ENCODE assay signal across 1 cellular context in genomic region chr2:133497261-133497893, GRCh38.
TF ChIP-seq lines count a peak whose summit lies in the region.

No MANE protein-coding gene starts in this region.

TF ChIP-seq in GM23338, 12 proteins besides CTCF, POLR2A, EP300 and RAD21:
- TF ChIP-seq, protein P1, sequence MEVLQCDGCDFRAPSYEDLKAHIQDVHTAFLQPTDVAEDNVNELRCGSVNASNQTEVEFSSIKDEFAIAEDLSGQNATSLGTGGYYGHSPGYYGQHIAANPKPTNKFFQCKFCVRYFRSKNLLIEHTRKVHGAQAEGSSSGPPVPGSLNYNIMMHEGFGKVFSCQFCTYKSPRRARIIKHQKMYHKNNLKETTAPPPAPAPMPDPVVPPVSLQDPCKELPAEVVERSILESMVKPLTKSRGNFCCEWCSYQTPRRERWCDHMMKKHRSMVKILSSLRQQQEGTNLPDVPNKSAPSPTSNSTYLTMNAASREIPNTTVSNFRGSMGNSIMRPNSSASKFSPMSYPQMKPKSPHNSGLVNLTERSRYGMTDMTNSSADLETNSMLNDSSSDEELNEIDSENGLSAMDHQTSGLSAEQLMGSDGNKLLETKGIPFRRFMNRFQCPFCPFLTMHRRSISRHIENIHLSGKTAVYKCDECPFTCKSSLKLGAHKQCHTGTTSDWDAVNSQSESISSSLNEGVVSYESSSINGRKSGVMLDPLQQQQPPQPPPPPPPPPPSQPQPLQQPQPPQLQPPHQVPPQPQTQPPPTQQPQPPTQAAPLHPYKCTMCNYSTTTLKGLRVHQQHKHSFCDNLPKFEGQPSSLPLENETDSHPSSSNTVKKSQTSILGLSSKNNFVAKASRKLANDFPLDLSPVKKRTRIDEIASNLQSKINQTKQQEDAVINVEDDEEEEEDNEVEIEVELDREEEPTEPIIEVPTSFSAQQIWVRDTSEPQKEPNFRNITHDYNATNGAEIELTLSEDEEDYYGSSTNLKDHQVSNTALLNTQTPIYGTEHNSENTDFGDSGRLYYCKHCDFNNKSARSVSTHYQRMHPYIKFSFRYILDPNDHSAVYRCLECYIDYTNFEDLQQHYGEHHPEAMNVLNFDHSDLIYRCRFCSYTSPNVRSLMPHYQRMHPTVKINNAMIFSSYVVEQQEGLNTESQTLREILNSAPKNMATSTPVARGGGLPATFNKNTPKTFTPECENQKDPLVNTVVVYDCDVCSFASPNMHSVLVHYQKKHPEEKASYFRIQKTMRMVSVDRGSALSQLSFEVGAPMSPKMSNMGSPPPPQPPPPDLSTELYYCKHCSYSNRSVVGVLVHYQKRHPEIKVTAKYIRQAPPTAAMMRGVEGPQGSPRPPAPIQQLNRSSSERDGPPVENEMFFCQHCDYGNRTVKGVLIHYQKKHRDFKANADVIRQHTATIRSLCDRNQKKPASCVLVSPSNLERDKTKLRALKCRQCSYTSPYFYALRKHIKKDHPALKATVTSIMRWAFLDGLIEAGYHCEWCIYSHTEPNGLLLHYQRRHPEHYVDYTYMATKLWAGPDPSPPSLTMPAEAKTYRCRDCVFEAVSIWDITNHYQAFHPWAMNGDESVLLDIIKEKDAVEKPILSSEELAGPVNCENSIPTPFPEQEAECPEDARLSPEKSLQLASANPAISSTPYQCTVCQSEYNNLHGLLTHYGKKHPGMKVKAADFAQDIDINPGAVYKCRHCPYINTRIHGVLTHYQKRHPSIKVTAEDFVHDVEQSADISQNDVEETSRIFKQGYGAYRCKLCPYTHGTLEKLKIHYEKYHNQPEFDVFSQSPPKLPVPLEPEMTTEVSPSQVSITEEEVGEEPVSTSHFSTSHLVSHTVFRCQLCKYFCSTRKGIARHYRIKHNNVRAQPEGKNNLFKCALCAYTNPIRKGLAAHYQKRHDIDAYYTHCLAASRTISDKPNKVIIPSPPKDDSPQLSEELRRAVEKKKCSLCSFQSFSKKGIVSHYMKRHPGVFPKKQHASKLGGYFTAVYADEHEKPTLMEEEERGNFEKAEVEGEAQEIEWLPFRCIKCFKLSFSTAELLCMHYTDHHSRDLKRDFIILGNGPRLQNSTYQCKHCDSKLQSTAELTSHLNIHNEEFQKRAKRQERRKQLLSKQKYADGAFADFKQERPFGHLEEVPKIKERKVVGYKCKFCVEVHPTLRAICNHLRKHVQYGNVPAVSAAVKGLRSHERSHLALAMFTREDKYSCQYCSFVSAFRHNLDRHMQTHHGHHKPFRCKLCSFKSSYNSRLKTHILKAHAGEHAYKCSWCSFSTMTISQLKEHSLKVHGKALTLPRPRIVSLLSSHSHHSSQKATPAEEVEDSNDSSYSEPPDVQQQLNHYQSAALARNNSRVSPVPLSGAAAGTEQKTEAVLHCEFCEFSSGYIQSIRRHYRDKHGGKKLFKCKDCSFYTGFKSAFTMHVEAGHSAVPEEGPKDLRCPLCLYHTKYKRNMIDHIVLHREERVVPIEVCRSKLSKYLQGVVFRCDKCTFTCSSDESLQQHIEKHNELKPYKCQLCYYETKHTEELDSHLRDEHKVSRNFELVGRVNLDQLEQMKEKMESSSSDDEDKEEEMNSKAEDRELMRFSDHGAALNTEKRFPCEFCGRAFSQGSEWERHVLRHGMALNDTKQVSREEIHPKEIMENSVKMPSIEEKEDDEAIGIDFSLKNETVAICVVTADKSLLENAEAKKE (CRISPR knock-in tag; IDR thresholded peaks at IDR 0.05) = peak; percentile 66
- no peak for TF ChIP-seq ZNF114 (CRISPR knock-in tag; IDR thresholded peaks at IDR 0.05)
TF ChIP-seq in GM23338: peak in this region for 1.
